Comparison of ENCODE assay signal across 19 cellular contexts in genomic region chr1:77624102-77624501, GRCh38. TPM values are rescaled to one million over a fixed set of nuclear protein-coding genes. Genes with fewer than 3 reads are reported as not detected.
DNase-seq lines count a peak whose midpoint lies in the region; ATAC-seq, FAIRE-seq and TF ChIP-seq lines count a peak whose summit lies in the region.
"Had no signal": no experiment of that assay in that cellular context is flagged by ENCODE, and none has a peak within 500 bp of the region (broad histone marks: within the 10 kb centered on the region; RNA-seq: fewer than 3 reads in every experiment).

No MANE protein-coding gene starts in this region.

- H3K4me1 Mint-ChIP-seq in activated T-helper 17 cell treated with anti-CD3 and anti-CD28 coated beads, Interleukin-2, amount 50 U/mL, for 72 hours = peaks cover 12% of the 10 kb centered on the region
- H3K4me1 Mint-ChIP-seq: GM23338 had no signal

- H3K4me3 ChIP-seq in HepG2 (replicated peaks in 1 of 3; ENCODE audit: insufficient read depth in 1 of 3, low read depth in 2 of 3, low read length in 3 of 3) = no peak overlapping the region
- no peak overlapping the region for H3K4me3 ChIP-seq in right lobe of liver
- H3K4me3 ChIP-seq in right cardiac atrium (ENCODE audit: low read length) = no peak overlapping the region
- no peak overlapping the region for H3K4me3 ChIP-seq in suprapubic skin
- H3K4me3 ChIP-seq: A549, GM23338 had no signal

- no peaks in the 10 kb centered on the region for H3K79me2 ChIP-seq in HepG2 (ENCODE audit: insufficient read depth, low read length)

- no peak for TF ChIP-seq RAD21 in HepG2 (CRISPR knock-in tag; IDR thresholded peaks at IDR 0.05)

- H3K4me1 ChIP-seq in HepG2 (ENCODE audit: insufficient read depth, low read length) = peaks cover 22% of the 10 kb centered on the region
- H3K4me1 ChIP-seq in right lobe of liver = peaks cover 0 to 9% (median 4%) of the 10 kb centered on the region in 4 donors
- H3K4me1 ChIP-seq in right cardiac atrium (ENCODE audit: control insufficient read depth, insufficient read depth, low read length) = peaks cover 2% of the 10 kb centered on the region
- no peaks in the 10 kb centered on the region for H3K4me1 ChIP-seq in suprapubic skin

- intact Hi-C loops in HepG2 (cut with micrococcal nuclease; ENCODE audit: unreplicated experiment) (no loop called here), right lobe of liver (cut with DNase I) (no loop called here), right cardiac atrium (cut with DNase I) (no loop called here)

- in situ Hi-C loops in HepG2 (cut with HindIII; ENCODE audit: extremely low pct_ligation_motif_present, low pct_unique_long_range_greater_than_20kb) = no loop called here

- H3K4me2 ChIP-seq in HepG2 (ENCODE audit: low read depth, low read length) = no peak overlapping the region
- H3K4me2 ChIP-seq: A549, GM23338 had no signal

- no peaks in the 10 kb centered on the region for H3K27me3 ChIP-seq in HepG2 (ENCODE audit: control insufficient read depth in 1 of 2, insufficient read depth in 2 of 2, low read length in 2 of 2)
- H3K27me3 ChIP-seq in right lobe of liver = no peaks in the 10 kb centered on the region
- no peaks in the 10 kb centered on the region for H3K27me3 ChIP-seq in right cardiac atrium (ENCODE audit: control insufficient read depth, insufficient read depth)
- no peaks in the 10 kb centered on the region for H3K27me3 ChIP-seq in suprapubic skin

- H2AFZ ChIP-seq in HepG2 (ENCODE audit: low read length) = no peak overlapping the region
- H2AFZ ChIP-seq: GM23338 had no signal

- TF ChIP-seq CTCF in HepG2 (CRISPR knock-in tag; IDR thresholded peaks at IDR 0.05) (no peak), right lobe of liver (IDR thresholded peaks at IDR 0.05) (no peak), suprapubic skin (IDR thresholded peaks at IDR 0.05) (no peak)

- TF ChIP-seq EP300 in HepG2 (IDR thresholded peaks at IDR 0.05; ENCODE audit: low read depth in 2 of 2, low read length in 2 of 2) = no peak
- TF ChIP-seq EP300 in HepG2 (CRISPR knock-in tag; IDR thresholded peaks at IDR 0.05; ENCODE audit: borderline replicate concordance) = no peak
- TF ChIP-seq EP300 in suprapubic skin (IDR thresholded peaks at IDR 0.05) = no peak

- H3K27me3 Mint-ChIP-seq in activated T-helper 17 cell treated with anti-CD3 and anti-CD28 coated beads, Interleukin-2, amount 50 U/mL, for 72 hours = no peaks in the 10 kb centered on the region

- POLR2A ChIA-PET in HepG2 (lab: Yijun Ruan, JAX) = no interaction called here

- ATAC-seq in HepG2 (peak; percentile 65), right lobe of liver (no peak), right cardiac atrium (peak; percentile 45 to 95)
- ATAC-seq in activated T-helper 17 cell treated with anti-CD3 and anti-CD28 coated beads, Interleukin-2, amount 50 U/mL, for 72 hours (replicated peaks) = no peak
- ATAC-seq: A549; CD8-positive, alpha-beta T cell; GM23338 had no signal

- peak overlapping the region; percentile 16 for H3K27ac ChIP-seq in HepG2 (ENCODE audit: extremely low read length, insufficient read depth, low read length)
- H3K27ac ChIP-seq in right lobe of liver = no peak overlapping the region
- no peak overlapping the region for H3K27ac ChIP-seq in right cardiac atrium (ENCODE audit: low read length)
- no peak overlapping the region for H3K27ac ChIP-seq in suprapubic skin
- H3K27ac ChIP-seq: A549 had no signal

- H4K20me1 ChIP-seq in HepG2 (ENCODE audit: insufficient read depth, low read length) = no peaks in the 10 kb centered on the region; the same call in 1 of the 2 replicates

- no peak overlapping the region for H3K9ac ChIP-seq in HepG2 (ENCODE audit: insufficient read depth, low read depth, low read length)

- peak overlapping the region; percentile 32 for H3K27ac Mint-ChIP-seq in activated T-helper 17 cell treated with anti-CD3 and anti-CD28 coated beads, Interleukin-2, amount 50 U/mL, for 72 hours
- H3K27ac Mint-ChIP-seq: CD8-positive, alpha-beta T cell; GM23338 had no signal

- CTCF ChIA-PET in HepG2 (lab: Yijun Ruan, JAX; ENCODE audit: low intra/inter-chr PET ratio, low total read pairs) = no interaction called here

- FAIRE-seq in HepG2 (lab: Jason Lieb, UNC) = no peak
- FAIRE-seq: A549, D721Med, G401.6, GM12891 had no signal

- TF ChIP-seq POLR2A in HepG2 (IDR thresholded peaks at IDR 0.05; ENCODE audit: insufficient read depth in 1 of 2, low read depth in 2 of 2, low read length in 2 of 2) (no peak), right lobe of liver (IDR thresholded peaks at IDR 0.05) (no peak), suprapubic skin (IDR thresholded peaks at IDR 0.05) (no peak)

- H3K36me3 ChIP-seq in HepG2 (replicated peaks in 1 of 2; ENCODE audit: control insufficient read depth in 1 of 2, insufficient read depth in 2 of 2, low read length in 2 of 2) (peaks cover 1 to 13% of the 10 kb centered on the region in 2 experiments; a peak in 3 of 5 replicates), right lobe of liver (peaks cover 0 to 7% (median 1%) of the 10 kb centered on the region in 4 donors), suprapubic skin (peaks cover 18% of the 10 kb centered on the region)

- BruUV-seq in HepG2 (replicated peaks; lab: Mats Ljungman, UMichigan) = no TSS peak

- peak; percentile 56 for DNase-seq in HepG2 (ENCODE audit: low spot score)
- DNase-seq in right lobe of liver = no peak
- no peak for DNase-seq in right cardiac atrium
- DNase-seq in ecto neural progenitor cell (ENCODE audit: low spot score) = no peak
- DNase-seq in suprapubic skin (ENCODE audit: low spot score in 2 of 2) = no peak
- DNase-seq in NOMO-1 treated with dmso at 0.1 percent for 144 hours (lab: John Stamatoyannopoulos, UW; ENCODE audit: unreplicated experiment) = no peak
- DNase-seq: CD8-positive, alpha-beta T cell; COR-L47; DMS153; DMS79 treated with DMSO at 0.1 percent for 48 hours; EL; H7 had no signal

- H3K4me3 Mint-ChIP-seq in activated T-helper 17 cell treated with anti-CD3 and anti-CD28 coated beads, Interleukin-2, amount 50 U/mL, for 72 hours = no peak overlapping the region
- H3K4me3 Mint-ChIP-seq: CD14-positive monocyte; CD8-positive, alpha-beta T cell; GM23338 had no signal

- peaks cover 88% of the 10 kb centered on the region for H3K36me3 Mint-ChIP-seq in activated T-helper 17 cell treated with anti-CD3 and anti-CD28 coated beads, Interleukin-2, amount 50 U/mL, for 72 hours (ENCODE audit: low read depth)

- no peaks in the 10 kb centered on the region for H3K9me3 Mint-ChIP-seq in activated T-helper 17 cell treated with anti-CD3 and anti-CD28 coated beads, Interleukin-2, amount 50 U/mL, for 72 hours
- H3K9me3 Mint-ChIP-seq: CD8-positive, alpha-beta T cell had no signal

- no peaks in the 10 kb centered on the region for H3K9me3 ChIP-seq in HepG2 (ENCODE audit: low read length)
- no peaks in the 10 kb centered on the region for H3K9me3 ChIP-seq in right lobe of liver
- H3K9me3 ChIP-seq in right cardiac atrium (ENCODE audit: control insufficient read depth, low read length) = no peaks in the 10 kb centered on the region
- no peaks in the 10 kb centered on the region for H3K9me3 ChIP-seq in suprapubic skin
- H3K9me3 ChIP-seq: A549 had no signal

TF ChIP-seq in HepG2, 621 proteins besides CTCF, POLR2A, EP300 and RAD21 (continues in another document):
- TF ChIP-seq MTF2 (CRISPR knock-in tag; IDR thresholded peaks at IDR 0.05; ENCODE audit: borderline replicate concordance) = no peak
- TF ChIP-seq ZSCAN29 (CRISPR knock-in tag; conservative IDR thresholded peaks at IDR 0.05) = no peak
- TF ChIP-seq, protein P1, sequence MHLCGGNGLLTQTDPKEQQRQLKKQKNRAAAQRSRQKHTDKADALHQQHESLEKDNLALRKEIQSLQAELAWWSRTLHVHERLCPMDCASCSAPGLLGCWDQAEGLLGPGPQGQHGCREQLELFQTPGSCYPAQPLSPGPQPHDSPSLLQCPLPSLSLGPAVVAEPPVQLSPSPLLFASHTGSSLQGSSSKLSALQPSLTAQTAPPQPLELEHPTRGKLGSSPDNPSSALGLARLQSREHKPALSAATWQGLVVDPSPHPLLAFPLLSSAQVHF (CRISPR knock-in tag; IDR thresholded peaks at IDR 0.05) = no peak
- no peak for TF ChIP-seq ARID2 (CRISPR knock-in tag; IDR thresholded peaks at IDR 0.05; ENCODE audit: borderline replicate concordance)

RNA-seq across cellular contexts. Expression of gene ZZZ3, which starts 58.4 kb away (rescaled TPM):
- total RNA-seq in HepG2 (2016; rRNA removed; fragmentation: Illumina TruSeq; extraction: Trizol) = 50.2 and 58.5 TPM in 2 replicates
- 22.0 and 23.5 TPM in 2 replicates for total RNA-seq in HepG2 (2016; cell fraction: cytosol; rRNA removed; fragmentation: Illumina TruSeq; extraction: Trizol; ENCODE audit: low read depth)
- 44.9 and 55.3 TPM in 2 replicates for total RNA-seq in HepG2 (2016; cell fraction: insoluble cytoplasmic fraction; rRNA removed; fragmentation: Illumina TruSeq; extraction: Trizol)
- total RNA-seq in HepG2 (2016; cell fraction: membrane; rRNA removed; fragmentation: Illumina TruSeq; extraction: Trizol) = 36.9 and 42.8 TPM in 2 replicates
- total RNA-seq in HepG2 (2016; cell fraction: nucleus; rRNA removed; fragmentation: Illumina TruSeq; extraction: Trizol) = 69.1 and 71.0 TPM in 2 replicates
- polyA plus RNA-seq in HepG2 (2011; rRNA removed) = 14.7 and 18.1 TPM in 2 replicates
- polyA plus RNA-seq in HepG2 (2011; cell fraction: cytosol; rRNA removed) = 7.3 and 11.9 TPM in 2 replicates
- 13.3 and 16.5 TPM in 2 replicates for polyA plus RNA-seq in HepG2 (2011; cell fraction: nucleus; rRNA removed)
- 20.2 and 23.7 TPM in 2 replicates for polyA plus RNA-seq in HepG2 (2012)
- 2.3 and 2.9 TPM in 2 replicates for polyA plus RNA-seq in HepG2 (2016; cell fraction: cytosol; fragmentation: Illumina TruSeq; extraction: Trizol; ENCODE audit: low read depth)
- polyA plus RNA-seq in HepG2 (2016; cell fraction: insoluble cytoplasmic fraction; fragmentation: Illumina TruSeq; extraction: Trizol; ENCODE audit: low read depth) = 30.4 and 32.0 TPM in 2 replicates
- polyA plus RNA-seq in HepG2 (2016; cell fraction: membrane; fragmentation: Illumina TruSeq; extraction: Trizol; ENCODE audit: low read depth) = 8.8 and 8.9 TPM in 2 replicates
- 29.0 and 34.6 TPM in 2 replicates for polyA plus RNA-seq in HepG2 (2016; cell fraction: nucleus; fragmentation: Illumina TruSeq; extraction: Trizol; ENCODE audit: insufficient read depth, low read depth)
- polyA minus RNA-seq in HepG2 (2011; rRNA and poly(A)+ RNA removed; ENCODE audit: low replicate concordance) = 19.6 and 30.8 TPM in 2 replicates
- 28.1 and 31.3 TPM in 2 replicates for polyA minus RNA-seq in HepG2 (2011; cell fraction: cytosol; rRNA and poly(A)+ RNA removed)
- polyA minus RNA-seq in HepG2 (2011; cell fraction: nucleus; rRNA and poly(A)+ RNA removed) = 142 and 155 TPM in 2 replicates
- total RNA-seq in right lobe of liver = 10 to 100 TPM; 19.6 to 34.7 (median 25.9) TPM
- total RNA-seq in activated T-helper 17 cell treated with anti-CD3 and anti-CD28 coated beads, Interleukin-2, amount 50 U/mL, for 72 hours = 10 to 100 TPM; 44.4 to 47.8 TPM
- 10 to 100 TPM; 31.7 to 44.7 (median 38.6) TPM for total RNA-seq in right cardiac atrium
- polyA plus RNA-seq in right cardiac atrium = 9.3 TPM
- total RNA-seq in suprapubic skin = 100 to 1,000 TPM in 1 of 4 donors, 10 to 100 TPM in 3; 50.6 to 117 (median 54.5) TPM

Comparison
In these comparisons a context has a peak if more than half of its experiments do, and no peak if none do; other contexts are left out.
1. ATAC-seq: peak in HepG2 (single experiment) and right cardiac atrium (2 of 2); none in right lobe of liver (0 of 4) and activated T-helper 17 cell treated with anti-CD3 and anti-CD28 coated beads, Interleukin-2, amount 50 U/mL, for 72 hours (single experiment).